ENCODE assay signal across 8 cellular contexts in genomic region chr17:7204335-7204734, GRCh38. TPM values are rescaled to one million over a fixed set of nuclear protein-coding genes. Genes with fewer than 3 reads are reported as not detected.
A peak's percentile ranks its signal among the peaks of the same experiment; 100 is the strongest.
DNase-seq lines count a peak whose midpoint lies in the region; ATAC-seq and TF ChIP-seq lines count a peak whose summit lies in the region.

No MANE protein-coding gene starts in this region.

- H3K4me1 ChIP-seq in H9 (ENCODE audit: insufficient read depth, low read length), result peaks cover 9% of the 10 kb centered on the region; the same call in 1 of the 2 replicates
- H3K4me1 ChIP-seq in cardiac muscle cell (ENCODE audit: low read depth), result peaks cover 18% of the 10 kb centered on the region
- H3K4me1 ChIP-seq in skeletal muscle satellite cell (ENCODE audit: control insufficient read depth, insufficient read depth, low read length), result peaks cover 14% of the 10 kb centered on the region
- H3K4me1 ChIP-seq in SJCRH30, result no peaks in the 10 kb centered on the region

- H3K9ac ChIP-seq in H9 (ENCODE audit: extremely low read depth, insufficient read length, low read length), result no peak overlapping the region
- H3K9ac ChIP-seq in skeletal muscle satellite cell (ENCODE audit: low read depth, low read length), result peak overlapping the region; percentile 47

- H3K9me3 ChIP-seq in H9 (ENCODE audit: control insufficient read depth, low read depth, low read length) (no peaks in the 10 kb centered on the region), WERI-Rb-1 (ENCODE audit: severe bottlenecking) (no peaks in the 10 kb centered on the region), cardiac muscle cell (ENCODE audit: low read depth) (no peaks in the 10 kb centered on the region), skeletal muscle satellite cell (replicated peaks; ENCODE audit: low read length) (no peaks in the 10 kb centered on the region), SJCRH30 (replicated peaks) (no peaks in the 10 kb centered on the region)

- H2BK120ac ChIP-seq in H9 (ENCODE audit: low read depth, low read length, poor library complexity, severe bottlenecking), result no peak overlapping the region

- peaks cover 65% of the 10 kb centered on the region for H3K36me3 ChIP-seq in WERI-Rb-1
- H3K36me3 ChIP-seq in cardiac muscle cell, result peaks cover 27% of the 10 kb centered on the region
- peaks cover 20% of the 10 kb centered on the region for H3K36me3 ChIP-seq in skeletal muscle satellite cell (ENCODE audit: insufficient read depth, low read length)
- H3K36me3 ChIP-seq in SJCRH30, result no peaks in the 10 kb centered on the region

- H3K27me3 ChIP-seq in H9 (ENCODE audit: insufficient read depth, low read length) (no peaks in the 10 kb centered on the region), WERI-Rb-1 (ENCODE audit: insufficient read depth, low read depth, severe bottlenecking) (no peaks in the 10 kb centered on the region), cardiac muscle cell (no peaks in the 10 kb centered on the region), skeletal muscle satellite cell (ENCODE audit: control insufficient read depth, insufficient read depth, low read length) (no peaks in the 10 kb centered on the region), SJCRH30 (no peaks in the 10 kb centered on the region)

- H3K4me2 ChIP-seq in H9 (ENCODE audit: insufficient read depth, insufficient read length, low read length) (peak overlapping the region; percentile 63), skeletal muscle satellite cell (ENCODE audit: low read length) (peak overlapping the region; percentile 76)

- peaks cover 28 to 43% of the 10 kb centered on the region in 2 experiments for H3K4me1 Mint-ChIP-seq in H9

- H3K4me3 Mint-ChIP-seq in H9, result peak overlapping the region; percentile 66 to 83

- no peak overlapping the region for H2AK5ac ChIP-seq in H9 (ENCODE audit: insufficient read length, low read length)

- H2BK15ac ChIP-seq in H9 (ENCODE audit: low read depth, low read length), result no peak overlapping the region

- no peaks in the 10 kb centered on the region for H3K79me1 ChIP-seq in H9 (ENCODE audit: insufficient read depth, low read depth, low read length, poor library complexity, severe bottlenecking)

- peaks cover 22 to 38% (median 30%) of the 10 kb centered on the region in 3 experiments for H3K36me3 Mint-ChIP-seq in H9 (ENCODE audit: insufficient read depth in 1 of 3, low read depth in 3 of 3)

- peak overlapping the region; percentile 3 for H3K18ac ChIP-seq in H9 (ENCODE audit: insufficient read length, low read depth, low read length)

- no peak overlapping the region for H4K8ac ChIP-seq in H9 (replicated peaks; ENCODE audit: insufficient read length, low read depth, low read length)

- H2BK5ac ChIP-seq in H9 (ENCODE audit: insufficient read length, low read length), result no peak overlapping the region

- H2AFZ ChIP-seq in H9 (ENCODE audit: low read length), result no peak overlapping the region

- H3K4me3 ChIP-seq in WERI-Rb-1 (ENCODE audit: low read depth, low read length), result peak overlapping the region; percentile 25
- peak overlapping the region; percentile 27 for H3K4me3 ChIP-seq in cardiac muscle cell
- H3K4me3 ChIP-seq in skeletal muscle satellite cell (ENCODE audit: low read length), result peak overlapping the region; percentile 62
- H3K4me3 ChIP-seq in SJCRH30, result no peak overlapping the region

- H3K23ac ChIP-seq in H9 (ENCODE audit: insufficient read length, low read depth, low read length), result no peak overlapping the region

- peaks cover 5% of the 10 kb centered on the region for H3K23me2 ChIP-seq in H9 (ENCODE audit: insufficient read length, low read depth, low read length, poor library complexity, severe bottlenecking)

- no peak overlapping the region for H2BK20ac ChIP-seq in H9 (ENCODE audit: low read depth, low read length, poor library complexity, severe bottlenecking)

- no peak overlapping the region for H3T11ph ChIP-seq in H9 (ENCODE audit: low read length)

- H3K4ac ChIP-seq in H9 (ENCODE audit: low read depth, low read length), result no peak overlapping the region; the same call in 1 of the 2 replicates

- no peak for DNase-seq in H9
- peak; percentile 94 for DNase-seq in WERI-Rb-1
- no peak for DNase-seq in cardiac muscle cell (ENCODE audit: low read depth in 1 of 2, low spot score in 1 of 2)
- no peak for DNase-seq in HUDEP-2 (lab: John Stamatoyannopoulos, UW; ENCODE audit: unreplicated experiment in 76 of 76)
- no peak for DNase-seq in SJCRH30
- no peak for DNase-seq in GM20000 (ENCODE audit: low spot score)

- H3K79me2 ChIP-seq in H9 (ENCODE audit: insufficient read depth, low read length), result no peaks in the 10 kb centered on the region

- H3K14ac ChIP-seq in H9 (ENCODE audit: insufficient read depth, low read length), result 0 out of 2 replicates have a peak overlapping the region, but pooled peaks have one; percentile 0

- whole genome bisulfite sequencing in H9 (ENCODE audit: extremely low coverage, insufficient read length, low lambda C conversion rate), result no CpG with 5 or more reads among the region's 15 CpGs

- H4K5ac ChIP-seq in H9 (ENCODE audit: insufficient read length, low read depth, low read length), result no peak overlapping the region

- TF ChIP-seq CTCF in H9 (conservative IDR thresholded peaks at IDR 0.05) (no peak), WERI-Rb-1 (IDR thresholded peaks at IDR 0.05; ENCODE audit: low read depth, low read length) (no peak), cardiac muscle cell (IDR thresholded peaks at IDR 0.05; ENCODE audit: low read depth, low read length) (no peak), GM20000 (IDR thresholded peaks at IDR 0.05; ENCODE audit: extremely low read depth, missing control alignments) (no peak)

- H3K27ac ChIP-seq in H9 (ENCODE audit: insufficient read length, low read depth, low read length) (no peak overlapping the region), WERI-Rb-1 (peak overlapping the region; percentile 91), cardiac muscle cell (no peak overlapping the region), SJCRH30 (no peak overlapping the region)

- ATAC-seq in HG03159 (IDR thresholded peaks at IDR 0.05; ENCODE audit: unreplicated experiment), result no peak

- H2BK12ac ChIP-seq in H9 (ENCODE audit: insufficient read length, low read depth, low read length), result no peak overlapping the region

- H4K91ac ChIP-seq in H9 (ENCODE audit: insufficient read length, low read depth, low read length), result no peak overlapping the region

- H4K20me1 ChIP-seq in H9 (ENCODE audit: control insufficient read depth, insufficient read depth, insufficient read length), result no peaks in the 10 kb centered on the region

- no peak overlapping the region for H3K56ac ChIP-seq in H9 (ENCODE audit: insufficient read length, low read depth, low read length)

- H3K27me3 Mint-ChIP-seq in H9 (ENCODE audit: low read depth), result no peaks in the 10 kb centered on the region; the same call in none of the 2 replicates

- peak overlapping the region; percentile 34 to 97 (median 70); a peak in 4 of 7 replicates for H3K27ac Mint-ChIP-seq in H9

- no peaks in the 10 kb centered on the region for H3K9me3 Mint-ChIP-seq in H9

RNA-seq across cellular contexts. Expression of gene DLG4, which starts 15.3 kb away (rescaled TPM):
- total RNA-seq in H9 (2021) (38.2 and 38.3 TPM in 2 replicates), cardiac muscle cell (32.9 and 40.6 TPM in 2 replicates)
- polyA plus RNA-seq in cardiac muscle cell, result 6.8 and 7.4 TPM in 2 replicates
- total RNA-seq in skeletal muscle satellite cell (2012; rRNA removed), result 10.1 and 11.6 TPM in 2 replicates
- 1.9 and 3.9 TPM in 2 replicates for total RNA-seq in SJCRH30 (2014; rRNA removed; shearing (Covaris generic))

RNA-seq across cellular contexts. Expression of gene ACADVL, which starts 15.4 kb away (rescaled TPM):
- 272 and 283 TPM in 2 replicates for total RNA-seq in H9 (2021)
- 291 and 364 TPM in 2 replicates for total RNA-seq in cardiac muscle cell
- polyA plus RNA-seq in cardiac muscle cell, result 573 and 681 TPM in 2 replicates
- total RNA-seq in skeletal muscle satellite cell (2012; rRNA removed), result 154 and 198 TPM in 2 replicates
- 44.6 and 64.2 TPM in 2 replicates for total RNA-seq in SJCRH30 (2014; rRNA removed; shearing (Covaris generic))

RNA-seq across cellular contexts. Expression of gene ASGR1, which starts 25.2 kb away (rescaled TPM):
- total RNA-seq in H9 (2021) (5.2 and 5.9 TPM in 2 replicates), cardiac muscle cell (19.8 and 20.2 TPM in 2 replicates)
- 19.2 and 21.7 TPM in 2 replicates for polyA plus RNA-seq in cardiac muscle cell
- 0.51 and 0.87 TPM in 2 replicates for total RNA-seq in skeletal muscle satellite cell (2012; rRNA removed)
- total RNA-seq in SJCRH30 (2014; rRNA removed; shearing (Covaris generic)), result 0.79 and 0.84 TPM in 2 replicates

RNA-seq across cellular contexts. Expression of gene DVL2, which starts 30.0 kb away (rescaled TPM):
- 82.9 and 84.1 TPM in 2 replicates for total RNA-seq in H9 (2021)
- total RNA-seq in cardiac muscle cell, result 87.4 and 121 TPM in 2 replicates
- polyA plus RNA-seq in cardiac muscle cell, result 79.2 and 80.3 TPM in 2 replicates
- 34.5 and 67.7 TPM in 2 replicates for total RNA-seq in skeletal muscle satellite cell (2012; rRNA removed)
- total RNA-seq in SJCRH30 (2014; rRNA removed; shearing (Covaris generic)), result 33.4 and 39.0 TPM in 2 replicates

RNA-seq across cellular contexts. Expression of gene PHF23, which starts 34.9 kb away (rescaled TPM):
- total RNA-seq in H9 (2021) (105 and 110 TPM in 2 replicates), cardiac muscle cell (53.5 and 57.7 TPM in 2 replicates)
- 53.9 and 65.0 TPM in 2 replicates for polyA plus RNA-seq in cardiac muscle cell
- total RNA-seq in skeletal muscle satellite cell (2012; rRNA removed), result 37.0 and 46.1 TPM in 2 replicates
- 28.7 and 30.9 TPM in 2 replicates for total RNA-seq in SJCRH30 (2014; rRNA removed; shearing (Covaris generic))
